11 cellular contexts compared by ENCODE assay signal in the genomic region with DNA sequence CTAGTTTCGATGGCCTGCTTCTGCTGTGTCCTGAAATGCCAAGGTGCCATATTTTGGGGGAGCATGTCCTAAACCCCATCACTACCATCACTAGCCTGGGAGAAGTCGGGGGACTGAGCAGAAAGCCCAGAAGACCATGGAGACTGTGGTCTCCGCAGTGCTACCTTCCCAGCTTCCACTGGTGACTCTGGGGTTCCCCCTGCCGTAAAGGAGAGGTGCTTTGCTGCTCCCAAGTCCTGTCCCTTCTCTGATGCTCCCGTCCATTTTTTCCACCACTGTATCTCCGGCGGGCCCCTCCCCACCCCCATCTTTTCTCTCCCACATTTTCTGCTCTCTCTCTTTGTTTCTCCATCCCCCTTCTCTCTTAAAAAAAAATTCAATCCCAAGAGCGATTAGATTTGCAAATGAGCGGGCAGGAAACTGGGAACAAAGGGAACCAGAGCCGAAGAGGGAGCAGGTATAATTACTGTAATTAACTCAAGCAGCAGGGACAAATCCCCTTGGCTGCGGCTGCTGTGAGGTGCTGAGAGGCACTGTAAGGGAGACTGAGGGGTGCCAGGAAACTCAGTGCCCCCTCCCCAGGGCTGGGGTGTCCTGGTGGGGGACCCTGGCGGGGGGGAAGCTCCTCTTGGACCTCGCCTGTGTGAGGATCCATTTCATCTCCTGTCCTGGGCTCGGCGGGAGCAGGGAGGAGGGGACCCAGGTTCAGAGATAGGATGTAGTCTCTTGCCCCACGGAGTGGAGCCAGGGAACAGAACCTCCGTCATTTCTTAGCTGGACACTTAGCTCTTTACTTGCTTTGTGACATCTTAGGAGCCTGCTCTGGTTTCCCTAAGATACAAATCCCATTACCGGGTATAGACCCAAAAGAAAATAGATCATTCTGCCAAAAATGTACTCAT.
DNase-seq lines count a peak whose midpoint lies in the region; ATAC-seq, FAIRE-seq and TF ChIP-seq lines count a peak whose summit lies in the region.
"Had no signal": no experiment of that assay in that cellular context is flagged by ENCODE, and none has a peak within 500 bp of the region (broad histone marks: within the 10 kb centered on the region; RNA-seq: fewer than 3 reads in every experiment).

No MANE protein-coding gene starts in this region.

- H3K79me2 ChIP-seq in mammary epithelial cell (ENCODE audit: insufficient read depth, low read length): no peaks in the 10 kb centered on the region

- H3K36me3 ChIP-seq in BE2C (no peaks in the 10 kb centered on the region), small intestine (ENCODE audit: control insufficient read depth in 2 of 2, insufficient read depth in 2 of 2, low read length in 2 of 2) (no peaks in the 10 kb centered on the region), mammary epithelial cell (ENCODE audit: insufficient read depth, low read length) (no peaks in the 10 kb centered on the region)

- peak; percentile 28 for DNase-seq in BE2C
- peak in 2 of 3 experiments; percentile 90 to 99 for DNase-seq in NCI-H1417 (lab: John Stamatoyannopoulos, UW)
- DNase-seq in SW480 (ENCODE audit: low spot score): peak; percentile 18
- DNase-seq in islet precursor cell: peak; percentile 54
- no peak for DNase-seq in small intestine
- DNase-seq in GM19240 (ENCODE audit: insufficient read length, low spot score): no peak
- no peak for DNase-seq in mammary epithelial cell
- DNase-seq: stimulated activated naive CD8-positive, alpha-beta T cell treated with anti-CD3 and anti-CD28 coated beads, Interleukin-15, Interleukin-2, amounts not matched to agents 100 U/mL and 50 U/mL, for 24 hours had no signal

- H2AFZ ChIP-seq in mammary epithelial cell (ENCODE audit: low read depth, low read length): no peak overlapping the region

- H3K9me3 ChIP-seq in BE2C: no peaks in the 10 kb centered on the region
- H3K9me3 ChIP-seq in small intestine (ENCODE audit: control insufficient read depth, low read depth): no peaks in the 10 kb centered on the region
- no peaks in the 10 kb centered on the region for H3K9me3 ChIP-seq in mammary epithelial cell (replicated peaks; ENCODE audit: insufficient read depth, low read length)

- BruUV-seq in mammary epithelial cell (replicated peaks; lab: Mats Ljungman, UMichigan): no TSS peak

- dilution Hi-C loops in mammary epithelial cell (cut with HindIII; ENCODE audit: low sequenced_read_pairs): no loop called here

- TF ChIP-seq CTCF in BE2C (IDR thresholded peaks at IDR 0.05; ENCODE audit: low read depth, low read length) (peak; percentile 28), mammary epithelial cell (conservative IDR thresholded peaks at IDR 0.05 in 1 of 2, IDR thresholded peaks at IDR 0.05 in 1 of 2; ENCODE audit: extremely low read depth in 1 of 2, insufficient read depth in 1 of 2, low read depth in 1 of 2, low read length in 2 of 2) (peak in 1 of 2 donors; percentile 55)

- in situ Hi-C loops in mammary epithelial cell (cut with MboI; ENCODE audit: low sequenced_read_pairs in 2 of 2): no loop called here

- H3K27me3 ChIP-seq in BE2C: no peaks in the 10 kb centered on the region
- H3K27me3 ChIP-seq in small intestine (ENCODE audit: control insufficient read depth in 2 of 2, insufficient read depth in 2 of 2, low read length in 2 of 2): no peaks in the 10 kb centered on the region
- H3K27me3 ChIP-seq in mammary epithelial cell (ENCODE audit: insufficient read depth, low read length): no peaks in the 10 kb centered on the region

- WGBS in small intestine, 3 donors: 34 to 39% (median 39%) methylated on average over 17 to 18 of the region's 18 CpGs
- WGBS in mammary epithelial cell (ENCODE audit: low coverage, missing lambda C conversion rate): 13% methylated on average over 7 of the region's 18 CpGs

- no peaks in the 10 kb centered on the region for H4K20me1 ChIP-seq in mammary epithelial cell (ENCODE audit: insufficient read depth, low read length)

- CTCF ChIA-PET in mammary epithelial cell (lab: Charles Lee; ENCODE audit: low non-redundant PET): no interaction called here

- intact Hi-C loops in mammary epithelial cell (cut with micrococcal nuclease): loop anchor here (10.0 kb wide), 3 partner anchors 165 to 805 kb away; no protein-coding TSS in a partner anchor

- no peak for ATAC-seq in GM18909 (IDR thresholded peaks at IDR 0.05; ENCODE audit: poor library complexity, unreplicated experiment)
- ATAC-seq: activated CD4-positive, CD25-positive, alpha-beta regulatory T cell treated with anti-CD3 and anti-CD28 coated beads, Interleukin-2, amount 50 U/mL, for 24 hours; GM12878; stimulated activated naive CD8-positive, alpha-beta T cell treated with anti-CD3 and anti-CD28 coated beads, Interleukin-15, Interleukin-2, amounts not matched to agents 100 U/mL and 50 U/mL, for 24 hours had no signal

- no peak overlapping the region for H3K9ac ChIP-seq in mammary epithelial cell (ENCODE audit: insufficient read depth, low read length)

- no peak overlapping the region for H3K4me2 ChIP-seq in mammary epithelial cell (ENCODE audit: insufficient read depth, low read depth, low read length)

- H3K27ac ChIP-seq in small intestine (ENCODE audit: low read depth in 1 of 2, low read length in 1 of 2) (no peak overlapping the region), mammary epithelial cell (ENCODE audit: insufficient read depth, low read depth, low read length) (no peak overlapping the region)

- no peaks in the 10 kb centered on the region for H3K4me1 ChIP-seq in BE2C
- no peaks in the 10 kb centered on the region for H3K4me1 ChIP-seq in small intestine (ENCODE audit: control insufficient read depth in 2 of 2, insufficient read depth in 1 of 2, low read depth in 1 of 2, low read length in 1 of 2)
- no peaks in the 10 kb centered on the region for H3K4me1 ChIP-seq in mammary epithelial cell (ENCODE audit: insufficient read depth, low read length)

- no peak for FAIRE-seq in small intestine (lab: Jason Lieb, UNC)
- FAIRE-seq: GM12878 had no signal

- H3K4me3 ChIP-seq in BE2C (ENCODE audit: low read depth, low read length) (no peak overlapping the region), small intestine (ENCODE audit: low read depth in 1 of 2, low read length in 2 of 2) (no peak overlapping the region), mammary epithelial cell (replicated peaks in 1 of 3; ENCODE audit: insufficient read depth in 1 of 3, low read depth in 2 of 3, low read length in 3 of 3) (no peak overlapping the region)
- H3K4me3 ChIP-seq: GM12878 had no signal

Comparison
In these comparisons a context has a peak if more than half of its experiments do, and no peak if none do; other contexts are left out.
1. DNase-seq: peak in BE2C (single experiment), NCI-H1417 (2 of 3), SW480 (single experiment) and islet precursor cell (single experiment); none in small intestine (single experiment), GM19240 (single experiment) and mammary epithelial cell (single experiment).